In the genomic region with DNA sequence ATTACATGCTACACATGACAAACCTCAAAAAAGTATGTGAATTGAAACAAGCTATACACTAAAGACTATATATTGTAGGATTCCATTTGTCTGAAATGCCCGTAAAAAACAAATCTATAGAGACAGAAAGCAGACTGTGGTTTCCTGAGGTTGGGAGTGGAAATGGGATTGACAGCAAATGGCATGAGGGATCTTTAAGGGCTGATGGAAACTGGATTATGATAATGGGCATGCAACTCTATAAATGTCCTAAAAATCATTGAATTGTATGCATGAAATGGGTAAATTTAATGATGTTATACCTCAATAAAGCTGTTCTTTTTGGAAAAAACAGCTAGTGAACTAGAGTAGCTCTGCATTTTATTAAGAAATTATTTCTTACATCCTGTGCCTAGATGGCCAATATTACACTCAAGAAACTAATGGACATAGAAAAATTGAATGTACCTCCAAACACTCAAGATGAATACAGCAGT, we compare ENCODE assay signal across 30 cellular contexts. TPM values are rescaled to one million over a fixed set of nuclear protein-coding genes. Genes with fewer than 3 reads are reported as not detected.
"Had no signal": no experiment of that assay in that cellular context is flagged by ENCODE, and none has a peak within 500 bp of the region (broad histone marks: within the 10 kb centered on the region; RNA-seq: fewer than 3 reads in every experiment).

No MANE protein-coding gene starts in this region.

- H3K27me3 ChIP-seq: neural progenitor cell, sigmoid colon, thyroid gland had no signal

- DNase-seq: effector memory CD4-positive, alpha-beta T cell; foreskin keratinocyte; heart left ventricle; hippocampal formation; kidney glomerular epithelial cell; left ventricle myocardium inferior; naive thymus-derived CD4-positive, alpha-beta T cell; sigmoid colon; stimulated activated CD4-positive, alpha-beta T cell treated with anti-CD3 and anti-CD28 coated beads, Interleukin-2, amount 100 ng/mL, for 24 hours; stimulated activated CD4-positive, alpha-beta T cell treated with anti-CD3 and anti-CD28 coated beads, Interleukin-4, amount 100 ng/mL, for 24 hours; stimulated activated naive CD4-positive, alpha-beta T cell treated with Interleukin-2 at 50 U/mL for 16 hours; thyroid gland had no signal

- H3K4me1 ChIP-seq: esophagus muscularis mucosa, foreskin keratinocyte, gastroesophageal sphincter, heart left ventricle, left ventricle myocardium inferior, parathyroid adenoma, sigmoid colon, stomach, thyroid gland had no signal

- FAIRE-seq: endothelial cell of umbilical vein, islet of Langerhans had no signal

- H3K79me2 ChIP-seq: parathyroid adenoma had no signal

- H3K4me2 ChIP-seq: neural progenitor cell had no signal

- H2AFZ ChIP-seq: neural progenitor cell, parathyroid adenoma had no signal

- H3K27ac ChIP-seq: esophagus muscularis mucosa, foreskin keratinocyte, gastroesophageal sphincter, heart left ventricle, left ventricle myocardium inferior, neural progenitor cell, parathyroid adenoma, sigmoid colon, stomach, thyroid gland had no signal

- ATAC-seq: foreskin keratinocyte; gastroesophageal sphincter; heart left ventricle; naive thymus-derived CD4-positive, alpha-beta T cell; stimulated activated effector memory CD8-positive, alpha-beta T cell treated with anti-CD3 and anti-CD28 coated beads, Interleukin-12 subunit alpha, Interleukin-12 subunit beta, amount 100 ng/mL, for 72 hours had no signal

- H3K9ac ChIP-seq: neural progenitor cell, parathyroid adenoma had no signal

- H3K9me3 ChIP-seq: esophagus muscularis mucosa, gastroesophageal sphincter, heart left ventricle, left ventricle myocardium inferior, sigmoid colon, stomach, thyroid gland had no signal

- H3K36me3 ChIP-seq: esophagus muscularis mucosa, gastroesophageal sphincter, heart left ventricle, left ventricle myocardium inferior, neural progenitor cell, sigmoid colon, stomach, thyroid gland had no signal

- H3K4me3 ChIP-seq: esophagus muscularis mucosa, gastroesophageal sphincter, heart left ventricle, left ventricle myocardium inferior, lung, neural progenitor cell, sigmoid colon, thyroid gland had no signal

RNA-seq across cellular contexts. Expression of gene ANKS4B, which starts 0.4 kb away (rescaled TPM):
- total RNA-seq: endothelial cell of umbilical vein; epithelial cell of proximal tubule; esophagus muscularis mucosa; fibroblast of lung; foreskin keratinocyte; gastroesophageal sphincter; heart left ventricle; left ventricle myocardium inferior; mononuclear cell; naive thymus-derived CD4-positive, alpha-beta T cell; osteoblast; skeletal muscle tissue; subcutaneous adipose tissue; temporal lobe; thyroid gland had no signal
- polyA plus RNA-seq: endothelial cell of umbilical vein; fibroblast of lung; foreskin keratinocyte; heart left ventricle; lung; naive thymus-derived CD4-positive, alpha-beta T cell had no signal

RNA-seq across cellular contexts. Expression of gene ZP2, which starts 21.7 kb away (rescaled TPM):
- total RNA-seq: endothelial cell of umbilical vein; epithelial cell of proximal tubule; esophagus muscularis mucosa; fibroblast of lung; foreskin keratinocyte; gastroesophageal sphincter; heart left ventricle; left ventricle myocardium inferior; mononuclear cell; naive thymus-derived CD4-positive, alpha-beta T cell; osteoblast; progenitor cell of endocrine pancreas; sigmoid colon; subcutaneous adipose tissue; temporal lobe had no signal
- polyA plus RNA-seq: endothelial cell of umbilical vein; fibroblast of lung; foreskin keratinocyte; heart left ventricle; lung; naive thymus-derived CD4-positive, alpha-beta T cell; urinary bladder had no signal

RNA-seq across cellular contexts. Expression of gene CRYM, which starts 45.0 kb away (rescaled TPM):
- total RNA-seq: endothelial cell of umbilical vein, foreskin keratinocyte, skeletal muscle tissue had no signal
- polyA plus RNA-seq: endothelial cell of umbilical vein; naive thymus-derived CD4-positive, alpha-beta T cell had no signal
